In the genomic region with DNA sequence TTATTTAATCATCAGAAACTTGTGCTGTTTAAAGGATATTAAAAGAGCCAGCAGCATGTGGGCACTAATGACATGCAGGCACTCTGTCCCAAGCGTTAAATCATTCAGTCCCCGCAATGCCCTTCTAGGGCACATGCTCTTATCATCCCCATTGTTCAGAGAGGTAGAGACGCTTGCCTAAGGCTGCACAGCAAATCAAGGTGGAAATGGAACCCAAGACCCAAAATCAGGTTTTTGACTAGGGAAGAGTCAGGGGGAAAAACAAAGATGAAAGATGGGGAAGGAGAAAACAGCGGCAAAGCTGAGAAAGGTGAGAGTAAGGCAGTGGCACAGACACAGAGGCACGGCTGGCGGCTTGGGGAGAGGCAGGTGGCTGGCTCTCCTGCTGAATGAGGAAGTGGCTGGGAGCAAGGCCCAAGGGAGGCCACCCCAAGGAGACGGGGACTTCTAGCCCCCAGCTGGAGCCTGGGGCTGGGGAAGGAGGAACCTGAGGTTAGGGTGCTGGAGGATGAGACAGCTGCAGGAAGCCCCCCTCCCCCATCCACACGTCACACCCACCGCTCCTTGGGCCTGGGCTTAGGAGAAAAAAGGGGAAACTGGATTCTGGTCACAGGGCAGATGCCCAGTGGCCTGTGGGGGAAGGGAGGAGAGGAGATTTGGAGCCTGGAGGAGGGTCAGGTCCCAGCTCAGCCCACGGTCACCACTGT, we compare ENCODE assay signal across 1 cellular context.
TF ChIP-seq lines count a peak whose summit lies in the region.

No MANE protein-coding gene starts in this region.

TF ChIP-seq in K562, 482 proteins besides CTCF, POLR2A, EP300 and RAD21 (continued from another document and continues in another):
- TF ChIP-seq ILK (tag; IDR thresholded peaks at IDR 0.05; ENCODE audit: borderline replicate concordance, low read depth) (no peak), ELF2 (CRISPR knock-in tag; IDR thresholded peaks at IDR 0.05) (no peak), FOSL1 (tag; conservative IDR thresholded peaks at IDR 0.05) (no peak), FOXK1 (CRISPR knock-in tag; IDR thresholded peaks at IDR 0.05; ENCODE audit: borderline replicate concordance) (no peak), EWSR1 (IDR thresholded peaks at IDR 0.05; ENCODE audit: borderline replicate concordance, low read depth, partially characterized antibody) (no peak), NRF1 (conservative IDR thresholded peaks at IDR 0.05 in 1 of 2, IDR thresholded peaks at IDR 0.05 in 1 of 2) (0 out of 4 replicates have a peak, but pooled peaks of 1 of the 2 experiments have one; percentile 11), CREB1 (IDR thresholded peaks at IDR 0.05) (peak; percentile 35; the same call in 1 of the 2 replicates), CREB1 (CRISPR knock-in tag; IDR thresholded peaks at IDR 0.05) (peak; percentile 69; the same call in 1 of the 2 replicates), ZNF282 (CRISPR knock-in tag; IDR thresholded peaks at IDR 0.05) (no peak), MTA2 (IDR thresholded peaks at IDR 0.05; ENCODE audit: low read depth) (no peak), TEAD4 (IDR thresholded peaks at IDR 0.05; ENCODE audit: low read length) (peak; percentile 18; the same call in 1 of the 2 replicates), TEAD4 (CRISPR knock-in tag; IDR thresholded peaks at IDR 0.05; ENCODE audit: borderline replicate concordance) (no peak), PML (IDR thresholded peaks at IDR 0.05; ENCODE audit: low read length) (no peak), SETDB1 (IDR thresholded peaks at IDR 0.05; ENCODE audit: low read length) (no peak), ZNF140 (CRISPR knock-in tag; IDR thresholded peaks at IDR 0.05) (no peak), ZNF583 (CRISPR knock-in tag; IDR thresholded peaks at IDR 0.05) (no peak), TAF7 (tag; IDR thresholded peaks at IDR 0.05) (no peak), EHMT2 (IDR thresholded peaks at IDR 0.05) (no peak), HMGN3 (IDR thresholded peaks at IDR 0.05; ENCODE audit: borderline replicate concordance, extremely low read depth, insufficient read length, low read depth, low read length) (peak; percentile 61), MIER1 (IDR thresholded peaks at IDR 0.05; ENCODE audit: low read depth) (no peak), CTBP1 (IDR thresholded peaks at IDR 0.05; ENCODE audit: borderline replicate concordance) (peak; percentile 79; the same call in 1 of the 2 replicates), ZNF778 (CRISPR knock-in tag; IDR thresholded peaks at IDR 0.05) (no peak), KAT2B (IDR thresholded peaks at IDR 0.05; ENCODE audit: low read depth, low read length) (no peak), ZNF586 (CRISPR knock-in tag; conservative IDR thresholded peaks at IDR 0.05) (no peak), NR2F6 (CRISPR knock-in tag; IDR thresholded peaks at IDR 0.05) (no peak), RBM39 (optimal IDR thresholded peaks at IDR 0.05; ENCODE audit: low read depth, low read length) (peak; percentile 18), NCOA4 (IDR thresholded peaks at IDR 0.05; ENCODE audit: partially characterized antibody) (no peak), FOXA1 (IDR thresholded peaks at IDR 0.05; ENCODE audit: borderline replicate concordance) (no peak), ZNF12 (CRISPR knock-in tag; IDR thresholded peaks at IDR 0.05) (no peak), PURB (CRISPR knock-in tag; IDR thresholded peaks at IDR 0.05; ENCODE audit: low read depth) (no peak), ZNF124 (CRISPR knock-in tag; IDR thresholded peaks at IDR 0.05) (no peak)
- TF ChIP-seq, protein P1, sequence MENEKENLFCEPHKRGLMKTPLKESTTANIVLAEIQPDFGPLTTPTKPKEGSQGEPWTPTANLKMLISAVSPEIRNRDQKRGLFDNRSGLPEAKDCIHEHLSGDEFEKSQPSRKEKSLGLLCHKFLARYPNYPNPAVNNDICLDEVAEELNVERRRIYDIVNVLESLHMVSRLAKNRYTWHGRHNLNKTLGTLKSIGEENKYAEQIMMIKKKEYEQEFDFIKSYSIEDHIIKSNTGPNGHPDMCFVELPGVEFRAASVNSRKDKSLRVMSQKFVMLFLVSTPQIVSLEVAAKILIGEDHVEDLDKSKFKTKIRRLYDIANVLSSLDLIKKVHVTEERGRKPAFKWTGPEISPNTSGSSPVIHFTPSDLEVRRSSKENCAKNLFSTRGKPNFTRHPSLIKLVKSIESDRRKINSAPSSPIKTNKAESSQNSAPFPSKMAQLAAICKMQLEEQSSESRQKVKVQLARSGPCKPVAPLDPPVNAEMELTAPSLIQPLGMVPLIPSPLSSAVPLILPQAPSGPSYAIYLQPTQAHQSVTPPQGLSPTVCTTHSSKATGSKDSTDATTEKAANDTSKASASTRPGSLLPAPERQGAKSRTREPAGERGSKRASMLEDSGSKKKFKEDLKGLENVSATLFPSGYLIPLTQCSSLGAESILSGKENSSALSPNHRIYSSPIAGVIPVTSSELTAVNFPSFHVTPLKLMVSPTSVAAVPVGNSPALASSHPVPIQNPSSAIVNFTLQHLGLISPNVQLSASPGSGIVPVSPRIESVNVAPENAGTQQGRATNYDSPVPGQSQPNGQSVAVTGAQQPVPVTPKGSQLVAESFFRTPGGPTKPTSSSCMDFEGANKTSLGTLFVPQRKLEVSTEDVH (IDR thresholded peaks at IDR 0.05; ENCODE audit: low read depth, partially characterized antibody): no peak
- TF ChIP-seq, protein P2, sequence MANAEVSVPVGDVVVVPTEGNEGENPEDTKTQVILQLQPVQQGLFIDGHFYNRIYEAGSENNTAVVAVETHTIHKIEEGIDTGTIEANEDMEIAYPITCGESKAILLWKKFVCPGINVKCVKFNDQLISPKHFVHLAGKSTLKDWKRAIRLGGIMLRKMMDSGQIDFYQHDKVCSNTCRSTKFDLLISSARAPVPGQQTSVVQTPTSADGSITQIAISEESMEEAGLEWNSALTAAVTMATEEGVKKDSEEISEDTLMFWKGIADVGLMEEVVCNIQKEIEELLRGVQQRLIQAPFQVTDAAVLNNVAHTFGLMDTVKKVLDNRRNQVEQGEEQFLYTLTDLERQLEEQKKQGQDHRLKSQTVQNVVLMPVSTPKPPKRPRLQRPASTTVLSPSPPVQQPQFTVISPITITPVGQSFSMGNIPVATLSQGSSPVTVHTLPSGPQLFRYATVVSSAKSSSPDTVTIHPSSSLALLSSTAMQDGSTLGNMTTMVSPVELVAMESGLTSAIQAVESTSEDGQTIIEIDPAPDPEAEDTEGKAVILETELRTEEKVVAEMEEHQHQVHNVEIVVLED (CRISPR knock-in tag; IDR thresholded peaks at IDR 0.05): no peak
- TF ChIP-seq, protein P3, sequence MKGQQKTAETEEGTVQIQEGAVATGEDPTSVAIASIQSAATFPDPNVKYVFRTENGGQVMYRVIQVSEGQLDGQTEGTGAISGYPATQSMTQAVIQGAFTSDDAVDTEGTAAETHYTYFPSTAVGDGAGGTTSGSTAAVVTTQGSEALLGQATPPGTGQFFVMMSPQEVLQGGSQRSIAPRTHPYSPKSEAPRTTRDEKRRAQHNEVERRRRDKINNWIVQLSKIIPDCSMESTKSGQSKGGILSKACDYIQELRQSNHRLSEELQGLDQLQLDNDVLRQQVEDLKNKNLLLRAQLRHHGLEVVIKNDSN (CRISPR knock-in tag; IDR thresholded peaks at IDR 0.05): 0 out of 2 replicates have a peak, but pooled peaks have one; percentile 35
- TF ChIP-seq, protein P4, sequence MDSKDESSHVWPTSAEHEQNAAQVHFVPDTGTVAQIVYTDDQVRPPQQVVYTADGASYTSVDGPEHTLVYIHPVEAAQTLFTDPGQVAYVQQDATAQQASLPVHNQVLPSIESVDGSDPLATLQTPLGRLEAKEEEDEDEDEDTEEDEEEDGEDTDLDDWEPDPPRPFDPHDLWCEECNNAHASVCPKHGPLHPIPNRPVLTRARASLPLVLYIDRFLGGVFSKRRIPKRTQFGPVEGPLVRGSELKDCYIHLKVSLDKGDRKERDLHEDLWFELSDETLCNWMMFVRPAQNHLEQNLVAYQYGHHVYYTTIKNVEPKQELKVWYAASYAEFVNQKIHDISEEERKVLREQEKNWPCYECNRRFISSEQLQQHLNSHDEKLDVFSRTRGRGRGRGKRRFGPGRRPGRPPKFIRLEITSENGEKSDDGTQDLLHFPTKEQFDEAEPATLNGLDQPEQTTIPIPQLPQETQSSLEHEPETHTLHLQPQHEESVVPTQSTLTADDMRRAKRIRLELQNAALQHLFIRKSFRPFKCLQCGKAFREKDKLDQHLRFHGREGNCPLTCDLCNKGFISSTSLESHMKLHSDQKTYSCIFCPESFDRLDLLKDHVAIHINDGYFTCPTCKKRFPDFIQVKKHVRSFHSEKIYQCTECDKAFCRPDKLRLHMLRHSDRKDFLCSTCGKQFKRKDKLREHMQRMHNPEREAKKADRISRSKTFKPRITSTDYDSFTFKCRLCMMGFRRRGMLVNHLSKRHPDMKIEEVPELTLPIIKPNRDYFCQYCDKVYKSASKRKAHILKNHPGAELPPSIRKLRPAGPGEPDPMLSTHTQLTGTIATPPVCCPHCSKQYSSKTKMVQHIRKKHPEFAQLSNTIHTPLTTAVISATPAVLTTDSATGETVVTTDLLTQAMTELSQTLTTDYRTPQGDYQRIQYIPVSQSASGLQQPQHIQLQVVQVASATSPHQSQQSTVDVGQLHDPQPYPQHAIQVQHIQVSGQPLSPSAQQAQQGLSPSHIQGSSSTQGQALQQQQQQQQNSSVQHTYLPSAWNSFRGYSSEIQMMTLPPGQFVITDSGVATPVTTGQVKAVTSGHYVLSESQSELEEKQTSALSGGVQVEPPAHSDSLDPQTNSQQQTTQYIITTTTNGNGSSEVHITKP (IDR thresholded peaks at IDR 0.05; ENCODE audit: partially characterized antibody): no peak
- TF ChIP-seq, protein P5, sequence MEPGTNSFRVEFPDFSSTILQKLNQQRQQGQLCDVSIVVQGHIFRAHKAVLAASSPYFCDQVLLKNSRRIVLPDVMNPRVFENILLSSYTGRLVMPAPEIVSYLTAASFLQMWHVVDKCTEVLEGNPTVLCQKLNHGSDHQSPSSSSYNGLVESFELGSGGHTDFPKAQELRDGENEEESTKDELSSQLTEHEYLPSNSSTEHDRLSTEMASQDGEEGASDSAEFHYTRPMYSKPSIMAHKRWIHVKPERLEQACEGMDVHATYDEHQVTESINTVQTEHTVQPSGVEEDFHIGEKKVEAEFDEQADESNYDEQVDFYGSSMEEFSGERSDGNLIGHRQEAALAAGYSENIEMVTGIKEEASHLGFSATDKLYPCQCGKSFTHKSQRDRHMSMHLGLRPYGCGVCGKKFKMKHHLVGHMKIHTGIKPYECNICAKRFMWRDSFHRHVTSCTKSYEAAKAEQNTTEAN (CRISPR knock-in tag; IDR thresholded peaks at IDR 0.05): no peak
- TF ChIP-seq, protein P6, sequence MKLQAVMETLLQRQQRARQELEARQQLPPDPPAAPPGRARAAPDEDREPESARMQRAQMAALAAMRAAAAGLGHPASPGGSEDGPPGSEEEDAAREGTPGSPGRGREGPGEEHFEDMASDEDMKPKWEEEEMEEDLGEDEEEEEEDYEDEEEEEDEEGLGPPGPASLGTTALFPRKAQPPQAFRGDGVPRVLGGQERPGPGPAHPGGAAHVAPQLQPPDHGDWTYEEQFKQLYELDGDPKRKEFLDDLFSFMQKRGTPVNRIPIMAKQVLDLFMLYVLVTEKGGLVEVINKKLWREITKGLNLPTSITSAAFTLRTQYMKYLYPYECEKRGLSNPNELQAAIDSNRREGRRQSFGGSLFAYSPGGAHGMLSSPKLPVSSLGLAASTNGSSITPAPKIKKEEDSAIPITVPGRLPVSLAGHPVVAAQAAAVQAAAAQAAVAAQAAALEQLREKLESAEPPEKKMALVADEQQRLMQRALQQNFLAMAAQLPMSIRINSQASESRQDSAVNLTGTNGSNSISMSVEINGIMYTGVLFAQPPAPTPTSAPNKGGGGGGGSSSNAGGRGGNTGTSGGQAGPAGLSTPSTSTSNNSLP (IDR thresholded peaks at IDR 0.05; ENCODE audit: borderline replicate concordance, low read depth, low read length): no peak
- TF ChIP-seq, protein P7, sequence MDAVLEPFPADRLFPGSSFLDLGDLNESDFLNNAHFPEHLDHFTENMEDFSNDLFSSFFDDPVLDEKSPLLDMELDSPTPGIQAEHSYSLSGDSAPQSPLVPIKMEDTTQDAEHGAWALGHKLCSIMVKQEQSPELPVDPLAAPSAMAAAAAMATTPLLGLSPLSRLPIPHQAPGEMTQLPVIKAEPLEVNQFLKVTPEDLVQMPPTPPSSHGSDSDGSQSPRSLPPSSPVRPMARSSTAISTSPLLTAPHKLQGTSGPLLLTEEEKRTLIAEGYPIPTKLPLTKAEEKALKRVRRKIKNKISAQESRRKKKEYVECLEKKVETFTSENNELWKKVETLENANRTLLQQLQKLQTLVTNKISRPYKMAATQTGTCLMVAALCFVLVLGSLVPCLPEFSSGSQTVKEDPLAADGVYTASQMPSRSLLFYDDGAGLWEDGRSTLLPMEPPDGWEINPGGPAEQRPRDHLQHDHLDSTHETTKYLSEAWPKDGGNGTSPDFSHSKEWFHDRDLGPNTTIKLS (IDR thresholded peaks at IDR 0.05; ENCODE audit: borderline replicate concordance, low read depth): no peak
- TF ChIP-seq, protein P8, sequence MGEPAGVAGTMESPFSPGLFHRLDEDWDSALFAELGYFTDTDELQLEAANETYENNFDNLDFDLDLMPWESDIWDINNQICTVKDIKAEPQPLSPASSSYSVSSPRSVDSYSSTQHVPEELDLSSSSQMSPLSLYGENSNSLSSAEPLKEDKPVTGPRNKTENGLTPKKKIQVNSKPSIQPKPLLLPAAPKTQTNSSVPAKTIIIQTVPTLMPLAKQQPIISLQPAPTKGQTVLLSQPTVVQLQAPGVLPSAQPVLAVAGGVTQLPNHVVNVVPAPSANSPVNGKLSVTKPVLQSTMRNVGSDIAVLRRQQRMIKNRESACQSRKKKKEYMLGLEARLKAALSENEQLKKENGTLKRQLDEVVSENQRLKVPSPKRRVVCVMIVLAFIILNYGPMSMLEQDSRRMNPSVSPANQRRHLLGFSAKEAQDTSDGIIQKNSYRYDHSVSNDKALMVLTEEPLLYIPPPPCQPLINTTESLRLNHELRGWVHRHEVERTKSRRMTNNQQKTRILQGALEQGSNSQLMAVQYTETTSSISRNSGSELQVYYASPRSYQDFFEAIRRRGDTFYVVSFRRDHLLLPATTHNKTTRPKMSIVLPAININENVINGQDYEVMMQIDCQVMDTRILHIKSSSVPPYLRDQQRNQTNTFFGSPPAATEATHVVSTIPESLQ (CRISPR knock-in tag; IDR thresholded peaks at IDR 0.05): no peak
- TF ChIP-seq, protein P9, sequence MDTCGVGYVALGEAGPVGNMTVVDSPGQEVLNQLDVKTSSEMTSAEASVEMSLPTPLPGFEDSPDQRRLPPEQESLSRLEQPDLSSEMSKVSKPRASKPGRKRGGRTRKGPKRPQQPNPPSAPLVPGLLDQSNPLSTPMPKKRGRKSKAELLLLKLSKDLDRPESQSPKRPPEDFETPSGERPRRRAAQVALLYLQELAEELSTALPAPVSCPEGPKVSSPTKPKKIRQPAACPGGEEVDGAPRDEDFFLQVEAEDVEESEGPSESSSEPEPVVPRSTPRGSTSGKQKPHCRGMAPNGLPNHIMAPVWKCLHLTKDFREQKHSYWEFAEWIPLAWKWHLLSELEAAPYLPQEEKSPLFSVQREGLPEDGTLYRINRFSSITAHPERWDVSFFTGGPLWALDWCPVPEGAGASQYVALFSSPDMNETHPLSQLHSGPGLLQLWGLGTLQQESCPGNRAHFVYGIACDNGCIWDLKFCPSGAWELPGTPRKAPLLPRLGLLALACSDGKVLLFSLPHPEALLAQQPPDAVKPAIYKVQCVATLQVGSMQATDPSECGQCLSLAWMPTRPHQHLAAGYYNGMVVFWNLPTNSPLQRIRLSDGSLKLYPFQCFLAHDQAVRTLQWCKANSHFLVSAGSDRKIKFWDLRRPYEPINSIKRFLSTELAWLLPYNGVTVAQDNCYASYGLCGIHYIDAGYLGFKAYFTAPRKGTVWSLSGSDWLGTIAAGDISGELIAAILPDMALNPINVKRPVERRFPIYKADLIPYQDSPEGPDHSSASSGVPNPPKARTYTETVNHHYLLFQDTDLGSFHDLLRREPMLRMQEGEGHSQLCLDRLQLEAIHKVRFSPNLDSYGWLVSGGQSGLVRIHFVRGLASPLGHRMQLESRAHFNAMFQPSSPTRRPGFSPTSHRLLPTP (IDR thresholded peaks at IDR 0.05; ENCODE audit: borderline replicate concordance, extremely low read depth, insufficient read length): no peak
- TF ChIP-seq, protein P10, sequence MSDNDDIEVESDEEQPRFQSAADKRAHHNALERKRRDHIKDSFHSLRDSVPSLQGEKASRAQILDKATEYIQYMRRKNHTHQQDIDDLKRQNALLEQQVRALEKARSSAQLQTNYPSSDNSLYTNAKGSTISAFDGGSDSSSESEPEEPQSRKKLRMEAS (CRISPR knock-in tag; IDR thresholded peaks at IDR 0.05): peak; percentile 76
